Comparison of ENCODE assay signal across 8 cellular contexts in genomic region chr9:96150324-96151023, GRCh38.
DNase-seq lines count a peak whose midpoint lies in the region; ATAC-seq and TF ChIP-seq lines count a peak whose summit lies in the region.

No MANE protein-coding gene starts in this region.

- intact Hi-C loops in dendritic cell treated with granulocyte-macrophage colony-stimulating factor and Interleukin-4, amounts not matched to agents 40 ng/mL and 50 ng/mL, for 4 days (cut with micrococcal nuclease) = no loop called here
- intact Hi-C loops in ovary (cut with DNase I) = no loop called here
- intact Hi-C loops in Caco-2 (cut with micrococcal nuclease; ENCODE audit: unreplicated experiment) = no loop called here

- WGBS in ovary, 3 donors = 82 to 86% (median 86%) methylated on average over 10 of the region's 10 CpGs

- H3K4me3 Mint-ChIP-seq in dendritic cell treated with granulocyte-macrophage colony-stimulating factor and Interleukin-4, amounts not matched to agents 40 ng/mL and 50 ng/mL, for 4 days = peak overlapping the region; percentile 26
- H3K4me3 Mint-ChIP-seq in Caco-2 (ENCODE audit: unreplicated experiment) = no peak overlapping the region

- POLR2A ChIA-PET in Caco-2 (lab: Charles Lee) = no interaction called here

- peak overlapping the region; percentile 77 for H3K27ac Mint-ChIP-seq in dendritic cell treated with granulocyte-macrophage colony-stimulating factor and Interleukin-4, amounts not matched to agents 40 ng/mL and 50 ng/mL, for 4 days
- no peak overlapping the region for H3K27ac Mint-ChIP-seq in Caco-2 (ENCODE audit: unreplicated experiment)

- H3K27me3 Mint-ChIP-seq in dendritic cell treated with granulocyte-macrophage colony-stimulating factor and Interleukin-4, amounts not matched to agents 40 ng/mL and 50 ng/mL, for 4 days = no peaks in the 10 kb centered on the region
- no peaks in the 10 kb centered on the region for H3K27me3 Mint-ChIP-seq in Caco-2 (ENCODE audit: insufficient read depth, unreplicated experiment)

- H3K4me1 ChIP-seq in HAP-1 (no peaks in the 10 kb centered on the region), ovary (ENCODE audit: insufficient read depth) (peaks cover 2% of the 10 kb centered on the region), Caco-2 (no peaks in the 10 kb centered on the region)

- CTCF ChIA-PET in Caco-2 (lab: Charles Lee) = no interaction called here

- no peak for TF ChIP-seq EP300 in ovary (IDR thresholded peaks at IDR 0.05)

- H3K9me3 Mint-ChIP-seq in dendritic cell treated with granulocyte-macrophage colony-stimulating factor and Interleukin-4, amounts not matched to agents 40 ng/mL and 50 ng/mL, for 4 days = peaks cover 7% of the 10 kb centered on the region
- no peaks in the 10 kb centered on the region for H3K9me3 Mint-ChIP-seq in Caco-2 (ENCODE audit: unreplicated experiment)

- no peak for TF ChIP-seq POLR2A in ovary (IDR thresholded peaks at IDR 0.05)

- no TSS peak for BruUV-seq in Caco-2 (replicated peaks; lab: Mats Ljungman, UMichigan)

- ATAC-seq in GM18858 (IDR thresholded peaks at IDR 0.05; ENCODE audit: unreplicated experiment) (peak; percentile 91), HG02943 (IDR thresholded peaks at IDR 0.05; ENCODE audit: low read depth, unreplicated experiment) (peak; percentile 88)

- peaks cover 32% of the 10 kb centered on the region for H3K4me1 Mint-ChIP-seq in dendritic cell treated with granulocyte-macrophage colony-stimulating factor and Interleukin-4, amounts not matched to agents 40 ng/mL and 50 ng/mL, for 4 days (ENCODE audit: low read depth)
- no peaks in the 10 kb centered on the region for H3K4me1 Mint-ChIP-seq in Caco-2 (ENCODE audit: low read depth, unreplicated experiment)

- no peaks in the 10 kb centered on the region for H3K27me3 ChIP-seq in HAP-1 (ENCODE audit: low read depth)
- H3K27me3 ChIP-seq in ovary = no peaks in the 10 kb centered on the region
- H3K27me3 ChIP-seq in Caco-2 (replicated peaks; ENCODE audit: control insufficient read depth, insufficient read depth, low read length) = no peaks in the 10 kb centered on the region

- H3K36me3 Mint-ChIP-seq in dendritic cell treated with granulocyte-macrophage colony-stimulating factor and Interleukin-4, amounts not matched to agents 40 ng/mL and 50 ng/mL, for 4 days (ENCODE audit: low read depth) = no peaks in the 10 kb centered on the region
- H3K36me3 Mint-ChIP-seq in Caco-2 (ENCODE audit: insufficient read depth, unreplicated experiment) = no peaks in the 10 kb centered on the region

- H3K36me3 ChIP-seq in HAP-1 (replicated peaks) = no peaks in the 10 kb centered on the region
- H3K36me3 ChIP-seq in ovary = no peaks in the 10 kb centered on the region
- H3K36me3 ChIP-seq in Caco-2 (ENCODE audit: control insufficient read depth, insufficient read depth, low read length) = no peaks in the 10 kb centered on the region

- DNase-seq in SW480 (ENCODE audit: low spot score) (peak; percentile 65), HAP-1 (ENCODE audit: low spot score in 2 of 2) (no peak), ovary (no peak), NCI-H510A treated with DMSO at 0.1 percent for 48 hours (lab: John Stamatoyannopoulos, UW) (no peak), Caco-2 (no peak)

- H3K4me3 ChIP-seq in HAP-1 = no peak overlapping the region
- H3K4me3 ChIP-seq in ovary = no peak overlapping the region
- H3K4me3 ChIP-seq in Caco-2 (ENCODE audit: low read depth, low read length) = no peak overlapping the region

- no peak overlapping the region for H3K27ac ChIP-seq in ovary

- no peaks in the 10 kb centered on the region for H3K9me3 ChIP-seq in HAP-1
- no peaks in the 10 kb centered on the region for H3K9me3 ChIP-seq in ovary
- H3K9me3 ChIP-seq in Caco-2 = no peaks in the 10 kb centered on the region

- TF ChIP-seq CTCF in ovary (IDR thresholded peaks at IDR 0.05) (no peak), Caco-2 (IDR thresholded peaks at IDR 0.05; ENCODE audit: insufficient read depth in 1 of 2, low read depth in 1 of 2, low read length in 1 of 2, severe bottlenecking in 1 of 2, unreplicated experiment in 1 of 2) (no peak)

- in situ Hi-C loops in HAP-1 (cut with MboI; ENCODE audit: low sequenced_read_pairs) = no loop called here
